ENCODE assay signal across 34 cellular contexts in genomic region chrX:8204169-8204935, GRCh38. TPM values are rescaled to one million over a fixed set of nuclear protein-coding genes. Genes with fewer than 3 reads are reported as not detected.
"Had no signal": no experiment of that assay in that cellular context is flagged by ENCODE, and none has a peak within 500 bp of the region (broad histone marks: within the 10 kb centered on the region; RNA-seq: fewer than 3 reads in every experiment).

No MANE protein-coding gene starts in this region.

- H3K4me3 ChIP-seq: heart left ventricle, left lung, lower lobe of right lung, mucosa of descending colon, right atrium auricular region, stomach, thyroid gland, upper lobe of right lung had no signal

- DNase-seq: activated CD4-positive, alpha-beta memory T cell treated with anti-CD3 and anti-CD28 coated beads, Interleukin-2, amount 10 ng/mL, durations not matched to agents 7 days and 5 days; activated CD4-positive, alpha-beta T cell treated with anti-CD3 and anti-CD28 coated beads for 1 hour; activated CD4-positive, alpha-beta T cell treated with anti-CD3 and anti-CD28 coated beads, Interleukin-2, amount 10 ng/mL, durations not matched to agents 7 days and 5 days; activated CD8-positive, alpha-beta memory T cell treated with anti-CD3 and anti-CD28 coated beads, Interleukin-2, amount 50 U/mL, for 48 hours; activated gamma-delta T cell treated with Interleukin-2 at 50 U/mL for 16 hours; activated naive CD4-positive, alpha-beta T cell treated with anti-CD3 and anti-CD28 coated beads, Interleukin-2, amount 50 U/mL, for 16 hours; activated T-cell treated with anti-CD3 and anti-CD28 coated beads, Interleukin-2, amount 50 U/mL, for 24 hours; amniotic stem cell; brain microvascular endothelial cell; central memory CD4-positive, alpha-beta T cell; heart left ventricle; hypothalamus; immature natural killer cell; kidney glomerular epithelial cell; left lung; lower lobe of right lung; mucosa of descending colon; stimulated activated CD4-positive, alpha-beta T cell treated with anti-CD3 and anti-CD28 coated beads, Interleukin-15, amount 100 ng/mL, for 24 hours; stimulated activated CD4-positive, alpha-beta T cell treated with anti-CD3 and anti-CD28 coated beads, Interleukin-2, amount 100 ng/mL, for 24 hours; stimulated activated naive B cell treated with anti-CD40 and anti-IgM and Interleukin-4, amounts not matched to agents 10 μg/mL and 1 μg/mL and 100 μg/mL, for 72 hours; stomach; T-helper 2 cell; thyroid gland; upper lobe of right lung had no signal

- ATAC-seq: activated T-helper 17 cell treated with anti-CD3 and anti-CD28 coated beads, Interleukin-2, amount 50 U/mL, for 72 hours; heart left ventricle; left lung; lower lobe of right lung; mucosa of descending colon; natural killer cell treated with Interleukin-12 subunit alpha and Interleukin-12 subunit beta and Interleukin-15 and Interleukin-18, amount 100 ng/mL, for 72 hours; stimulated activated naive B cell treated with anti-CD40 and anti-IgM and Interleukin-4, amounts not matched to agents 10 μg/mL and 1 μg/mL and 100 μg/mL, for 72 hours; upper lobe of right lung; WTC11 had no signal

RNA-seq across cellular contexts. Expression of gene VCX2, which starts 33.3 kb away (rescaled TPM):
- total RNA-seq: activated CD4-positive, alpha-beta memory T cell treated with anti-CD3 and anti-CD28 coated beads, Interleukin-2, amount 10 ng/mL, durations not matched to agents 7 days and 5 days; activated CD4-positive, alpha-beta T cell treated with anti-CD3 and anti-CD28 coated beads, Interleukin-2, amount 10 ng/mL, durations not matched to agents 7 days and 5 days; activated T-helper 17 cell treated with anti-CD3 and anti-CD28 coated beads, Interleukin-2, amount 50 U/mL, for 72 hours; astrocyte; epithelial cell of proximal tubule; heart left ventricle; left lung; lower lobe of right lung; mesenteric fat pad; mucosa of descending colon; myocyte; natural killer cell treated with Interleukin-12 subunit alpha and Interleukin-12 subunit beta and Interleukin-15 and Interleukin-18, amount 100 ng/mL, for 72 hours; omental fat pad; pulmonary artery endothelial cell; right atrium auricular region; stomach; thyroid gland; upper lobe of right lung; WTC11 had no signal
